ENCODE assay signal across 10 cellular contexts in genomic region chr11:47765086-47765485, GRCh38. TPM values are rescaled to one million over a fixed set of nuclear protein-coding genes. Genes with fewer than 3 reads are reported as not detected.
DNase-seq lines count a peak whose midpoint lies in the region; FAIRE-seq and TF ChIP-seq lines count a peak whose summit lies in the region.
"Had no signal": no experiment of that assay in that cellular context is flagged by ENCODE, and none has a peak within 500 bp of the region (broad histone marks: within the 10 kb centered on the region; RNA-seq: fewer than 3 reads in every experiment).

No MANE protein-coding gene starts in this region.

- peaks cover 19% of the 10 kb centered on the region for H4K20me1 ChIP-seq in OCI-LY3 (ENCODE audit: insufficient read depth, low read length)

- FAIRE-seq in GM19239 (lab: Jason Lieb, UNC), result no peak

- peaks cover 23% of the 10 kb centered on the region for H3K4me1 Mint-ChIP-seq in dendritic cell treated with granulocyte-macrophage colony-stimulating factor and Interleukin-4, amounts not matched to agents 40 ng/mL and 50 ng/mL, for 4 days (ENCODE audit: low read depth)
- peaks cover 33% of the 10 kb centered on the region for H3K4me1 Mint-ChIP-seq in neural crest cell

- H3K9ac ChIP-seq in ES-I3 (ENCODE audit: low read depth, low read length), result peak overlapping the region; percentile 28; the same call in 1 of the 2 replicates
- H3K9ac ChIP-seq in OCI-LY3 (ENCODE audit: low read length), result peak overlapping the region; percentile 98
- no peak overlapping the region for H3K9ac ChIP-seq in colonic mucosa (ENCODE audit: low read depth in 2 of 2, low read length in 2 of 2)

- peak overlapping the region; percentile 86; the same call in 1 of the 2 replicates for H3K27ac ChIP-seq in OCI-LY3 (ENCODE audit: low read length)
- H3K27ac ChIP-seq in colonic mucosa, result no peak overlapping the region

- intact Hi-C loops in dendritic cell treated with granulocyte-macrophage colony-stimulating factor and Interleukin-4, amounts not matched to agents 40 ng/mL and 50 ng/mL, for 4 days (cut with micrococcal nuclease), result loop anchor here (5.0 kb wide), 1 partner anchor 82 kb away; the partner anchor contains the start of gene NUP160
- intact Hi-C loops in colonic mucosa (cut with DNase I), result no loop called here

- H3K4me1 ChIP-seq in ES-I3 (ENCODE audit: insufficient read depth, low read length) (no peaks in the 10 kb centered on the region; the same call in 1 of the 2 replicates), OCI-LY3 (ENCODE audit: low read length) (peaks cover 14% of the 10 kb centered on the region; the same call in 1 of the 2 replicates), colonic mucosa (no peaks in the 10 kb centered on the region)

- no peaks in the 10 kb centered on the region for H3K9me3 ChIP-seq in ES-I3 (ENCODE audit: control insufficient read depth, insufficient read depth, low read length)
- H3K9me3 ChIP-seq in OCI-LY3 (ENCODE audit: insufficient read depth, low read length), result no peaks in the 10 kb centered on the region
- no peaks in the 10 kb centered on the region for H3K9me3 ChIP-seq in colonic mucosa

- H3K4me2 ChIP-seq in OCI-LY3 (ENCODE audit: low read length), result peak overlapping the region; percentile 66

- H3K4me3 ChIP-seq in OCI-LY3 (ENCODE audit: low read length) (peak overlapping the region; percentile 99), colonic mucosa (no peak overlapping the region)

- H3K36me3 Mint-ChIP-seq in dendritic cell treated with granulocyte-macrophage colony-stimulating factor and Interleukin-4, amounts not matched to agents 40 ng/mL and 50 ng/mL, for 4 days (ENCODE audit: low read depth), result peaks cover 62% of the 10 kb centered on the region
- peaks cover 9% of the 10 kb centered on the region for H3K36me3 Mint-ChIP-seq in neural crest cell (ENCODE audit: low read depth)

- H3K36me3 ChIP-seq in ES-I3 (ENCODE audit: insufficient read depth, low read length), result peaks cover 26% of the 10 kb centered on the region
- H3K36me3 ChIP-seq in OCI-LY3 (replicated peaks; ENCODE audit: low read depth, low read length), result peaks cover 39% of the 10 kb centered on the region
- peaks cover 9% of the 10 kb centered on the region for H3K36me3 ChIP-seq in colonic mucosa

- H3K27me3 ChIP-seq in OCI-LY3 (ENCODE audit: low read depth, low read length) (no peaks in the 10 kb centered on the region), colonic mucosa (no peaks in the 10 kb centered on the region)

- peaks cover 80% of the 10 kb centered on the region for H3K79me2 ChIP-seq in OCI-LY3 (ENCODE audit: low read length)

- H3K27ac Mint-ChIP-seq in dendritic cell treated with granulocyte-macrophage colony-stimulating factor and Interleukin-4, amounts not matched to agents 40 ng/mL and 50 ng/mL, for 4 days, result peak overlapping the region; percentile 99
- peak overlapping the region; percentile 78 for H3K27ac Mint-ChIP-seq in neural crest cell (ENCODE audit: unreplicated experiment)

- no peaks in the 10 kb centered on the region for H3K9me3 Mint-ChIP-seq in dendritic cell treated with granulocyte-macrophage colony-stimulating factor and Interleukin-4, amounts not matched to agents 40 ng/mL and 50 ng/mL, for 4 days
- no peaks in the 10 kb centered on the region for H3K9me3 Mint-ChIP-seq in neural crest cell

- H2AFZ ChIP-seq in OCI-LY3 (ENCODE audit: low read depth, low read length), result no peak overlapping the region

- H3K27me3 Mint-ChIP-seq in dendritic cell treated with granulocyte-macrophage colony-stimulating factor and Interleukin-4, amounts not matched to agents 40 ng/mL and 50 ng/mL, for 4 days, result no peaks in the 10 kb centered on the region
- H3K27me3 Mint-ChIP-seq in neural crest cell (ENCODE audit: low read depth), result no peaks in the 10 kb centered on the region

- H3K4me3 Mint-ChIP-seq in dendritic cell treated with granulocyte-macrophage colony-stimulating factor and Interleukin-4, amounts not matched to agents 40 ng/mL and 50 ng/mL, for 4 days, result peak overlapping the region; percentile 38
- peak overlapping the region; percentile 96 for H3K4me3 Mint-ChIP-seq in neural crest cell

- no peak for DNase-seq in neural crest cell (ENCODE audit: low read depth, low spot score)
- DNase-seq in NCI-H2171 (lab: John Stamatoyannopoulos, UW), result no peak
- DNase-seq in GM19239 (ENCODE audit: insufficient read length, low spot score), result no peak
- no peak for DNase-seq in middle frontal gyrus (ENCODE audit: extremely low spot score, low spot score)
- DNase-seq in colonic mucosa, result no peak
- DNase-seq: anterior cingulate cortex, Right ventricle myocardium superior had no signal

- TF ChIP-seq CTCF in OCI-LY3 (IDR thresholded peaks at IDR 0.05; ENCODE audit: low read depth, low read length) (no peak), neural crest cell (conservative IDR thresholded peaks at IDR 0.05) (no peak), colonic mucosa (IDR thresholded peaks at IDR 0.05) (no peak)

RNA-seq across cellular contexts. Expression of gene FNBP4, which starts 2.1 kb away (rescaled TPM):
- 110 and 116 TPM in 2 replicates for total RNA-seq in neural crest cell
- total RNA-seq in colonic mucosa, result 10 to 100 TPM; 47.3 to 53.3 TPM

RNA-seq across cellular contexts. Expression of gene AGBL2, which starts 49.9 kb away (rescaled TPM):
- 2.1 and 2.4 TPM in 2 replicates for total RNA-seq in neural crest cell
- 1 to 10 TPM in 1 of 2 donors, under 1 TPM in 1; 0.74 to 2.2 TPM for total RNA-seq in colonic mucosa

Comparison
In these comparisons a context has a peak if more than half of its experiments do, and no peak if none do; other contexts are left out.
1. H3K9ac ChIP-seq: peak in ES-I3 (single experiment) and OCI-LY3 (single experiment); none in colonic mucosa (0 of 2).